Comparison of ENCODE assay signal across 1 cellular context in the genomic region with DNA sequence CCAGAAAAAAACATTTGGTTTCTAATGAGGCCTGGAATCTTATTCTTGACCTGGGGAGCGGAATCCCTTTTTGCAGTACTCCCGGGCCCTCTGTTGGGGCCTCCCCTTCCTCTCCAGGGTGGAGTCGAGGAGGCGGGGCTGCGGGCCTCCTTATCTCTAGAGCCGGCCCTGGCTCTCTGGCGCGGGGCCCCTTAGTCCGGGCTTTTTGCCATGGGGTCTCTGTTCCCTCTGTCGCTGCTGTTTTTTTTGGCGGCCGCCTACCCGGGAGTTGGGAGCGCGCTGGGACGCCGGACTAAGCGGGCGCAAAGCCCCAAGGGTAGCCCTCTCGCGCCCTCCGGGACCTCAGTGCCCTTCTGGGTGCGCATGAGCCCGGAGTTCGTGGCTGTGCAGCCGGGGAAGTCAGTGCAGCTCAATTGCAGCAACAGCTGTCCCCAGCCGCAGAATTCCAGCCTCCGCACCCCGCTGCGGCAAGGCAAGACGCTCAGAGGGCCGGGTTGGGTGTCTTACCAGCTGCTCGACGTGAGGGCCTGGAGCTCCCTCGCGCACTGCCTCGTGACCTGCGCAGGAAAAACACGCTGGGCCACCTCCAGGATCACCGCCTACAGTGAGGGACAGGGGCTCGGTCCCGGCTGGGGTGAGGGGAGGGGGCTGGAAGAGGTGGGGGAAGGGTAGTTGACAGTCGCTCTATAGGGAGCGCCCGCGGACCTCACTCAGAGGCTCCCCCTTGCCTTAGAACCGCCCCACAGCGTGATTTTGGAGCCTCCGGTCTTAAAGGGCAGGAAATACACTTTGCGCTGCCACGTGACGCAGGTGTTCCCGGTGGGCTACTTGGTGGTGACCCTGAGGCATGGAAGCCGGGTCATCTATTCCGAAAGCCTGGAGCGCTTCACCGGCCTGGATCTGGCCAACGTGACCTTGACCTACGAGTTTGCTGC.
TF ChIP-seq lines count a peak whose summit lies in the region.

A gene with protein sequence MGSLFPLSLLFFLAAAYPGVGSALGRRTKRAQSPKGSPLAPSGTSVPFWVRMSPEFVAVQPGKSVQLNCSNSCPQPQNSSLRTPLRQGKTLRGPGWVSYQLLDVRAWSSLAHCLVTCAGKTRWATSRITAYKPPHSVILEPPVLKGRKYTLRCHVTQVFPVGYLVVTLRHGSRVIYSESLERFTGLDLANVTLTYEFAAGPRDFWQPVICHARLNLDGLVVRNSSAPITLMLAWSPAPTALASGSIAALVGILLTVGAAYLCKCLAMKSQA (plus strand): TSS at position 153 of the 935 bp plus-strand sequence. CDS start 58 bp downstream, at position 211.

TF ChIP-seq in HepG2, 621 proteins besides CTCF, POLR2A, EP300 and RAD21 (continued from another document and continues in another):
- no peak for TF ChIP-seq SOX13 (IDR thresholded peaks at IDR 0.05)
- TF ChIP-seq SOX13 (CRISPR knock-in tag; conservative IDR thresholded peaks at IDR 0.05 in 1 of 2, IDR thresholded peaks at IDR 0.05 in 1 of 2), result no peak
- no peak for TF ChIP-seq NRL (CRISPR knock-in tag; IDR thresholded peaks at IDR 0.05; ENCODE audit: borderline replicate concordance)
- TF ChIP-seq SAFB2 (CRISPR knock-in tag; IDR thresholded peaks at IDR 0.05; ENCODE audit: borderline replicate concordance, low read depth), result no peak; the same call in 1 of the 2 replicates
- TF ChIP-seq, protein P1, sequence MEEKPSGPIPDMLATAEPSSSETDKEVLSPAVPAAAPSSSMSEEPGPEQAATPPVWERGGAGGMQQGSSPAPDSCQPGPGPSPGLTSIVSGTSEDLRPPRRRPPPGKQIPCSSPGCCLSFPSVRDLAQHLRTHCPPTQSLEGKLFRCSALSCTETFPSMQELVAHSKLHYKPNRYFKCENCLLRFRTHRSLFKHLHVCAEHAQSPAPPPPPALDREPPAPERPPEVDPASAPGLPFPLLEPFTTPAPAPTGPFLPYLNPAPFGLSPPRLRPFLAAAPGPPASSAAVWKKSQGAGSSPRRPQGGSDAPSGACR (CRISPR knock-in tag; IDR thresholded peaks at IDR 0.05), result no peak
- TF ChIP-seq AKAP8 (CRISPR knock-in tag; IDR thresholded peaks at IDR 0.05), result 0 out of 2 replicates have a peak, but pooled peaks have one; percentile 47
- TF ChIP-seq, protein P2, sequence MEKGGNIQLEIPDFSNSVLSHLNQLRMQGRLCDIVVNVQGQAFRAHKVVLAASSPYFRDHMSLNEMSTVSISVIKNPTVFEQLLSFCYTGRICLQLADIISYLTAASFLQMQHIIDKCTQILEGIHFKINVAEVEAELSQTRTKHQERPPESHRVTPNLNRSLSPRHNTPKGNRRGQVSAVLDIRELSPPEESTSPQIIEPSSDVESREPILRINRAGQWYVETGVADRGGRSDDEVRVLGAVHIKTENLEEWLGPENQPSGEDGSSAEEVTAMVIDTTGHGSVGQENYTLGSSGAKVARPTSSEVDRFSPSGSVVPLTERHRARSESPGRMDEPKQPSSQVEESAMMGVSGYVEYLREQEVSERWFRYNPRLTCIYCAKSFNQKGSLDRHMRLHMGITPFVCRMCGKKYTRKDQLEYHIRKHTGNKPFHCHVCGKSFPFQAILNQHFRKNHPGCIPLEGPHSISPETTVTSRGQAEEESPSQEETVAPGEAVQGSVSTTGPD (CRISPR knock-in tag; IDR thresholded peaks at IDR 0.05), result 0 out of 2 replicates have a peak, but pooled peaks have one; percentile 8
- TF ChIP-seq, protein P3, sequence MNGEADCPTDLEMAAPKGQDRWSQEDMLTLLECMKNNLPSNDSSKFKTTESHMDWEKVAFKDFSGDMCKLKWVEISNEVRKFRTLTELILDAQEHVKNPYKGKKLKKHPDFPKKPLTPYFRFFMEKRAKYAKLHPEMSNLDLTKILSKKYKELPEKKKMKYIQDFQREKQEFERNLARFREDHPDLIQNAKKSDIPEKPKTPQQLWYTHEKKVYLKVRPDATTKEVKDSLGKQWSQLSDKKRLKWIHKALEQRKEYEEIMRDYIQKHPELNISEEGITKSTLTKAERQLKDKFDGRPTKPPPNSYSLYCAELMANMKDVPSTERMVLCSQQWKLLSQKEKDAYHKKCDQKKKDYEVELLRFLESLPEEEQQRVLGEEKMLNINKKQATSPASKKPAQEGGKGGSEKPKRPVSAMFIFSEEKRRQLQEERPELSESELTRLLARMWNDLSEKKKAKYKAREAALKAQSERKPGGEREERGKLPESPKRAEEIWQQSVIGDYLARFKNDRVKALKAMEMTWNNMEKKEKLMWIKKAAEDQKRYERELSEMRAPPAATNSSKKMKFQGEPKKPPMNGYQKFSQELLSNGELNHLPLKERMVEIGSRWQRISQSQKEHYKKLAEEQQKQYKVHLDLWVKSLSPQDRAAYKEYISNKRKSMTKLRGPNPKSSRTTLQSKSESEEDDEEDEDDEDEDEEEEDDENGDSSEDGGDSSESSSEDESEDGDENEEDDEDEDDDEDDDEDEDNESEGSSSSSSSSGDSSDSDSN (CRISPR knock-in tag; IDR thresholded peaks at IDR 0.05), result peak; percentile 50
- TF ChIP-seq ZBTB8A (CRISPR knock-in tag; IDR thresholded peaks at IDR 0.05; ENCODE audit: borderline replicate concordance, low read depth), result no peak
- TF ChIP-seq ZNF430 (CRISPR knock-in tag; IDR thresholded peaks at IDR 0.05), result 0 out of 2 replicates have a peak, but pooled peaks have one; percentile 37
- no peak for TF ChIP-seq TCF12 (IDR thresholded peaks at IDR 0.05)
- TF ChIP-seq TCF12 (CRISPR knock-in tag; IDR thresholded peaks at IDR 0.05), result 0 out of 2 replicates have a peak, but pooled peaks have one; percentile 18
- TF ChIP-seq, protein P4, sequence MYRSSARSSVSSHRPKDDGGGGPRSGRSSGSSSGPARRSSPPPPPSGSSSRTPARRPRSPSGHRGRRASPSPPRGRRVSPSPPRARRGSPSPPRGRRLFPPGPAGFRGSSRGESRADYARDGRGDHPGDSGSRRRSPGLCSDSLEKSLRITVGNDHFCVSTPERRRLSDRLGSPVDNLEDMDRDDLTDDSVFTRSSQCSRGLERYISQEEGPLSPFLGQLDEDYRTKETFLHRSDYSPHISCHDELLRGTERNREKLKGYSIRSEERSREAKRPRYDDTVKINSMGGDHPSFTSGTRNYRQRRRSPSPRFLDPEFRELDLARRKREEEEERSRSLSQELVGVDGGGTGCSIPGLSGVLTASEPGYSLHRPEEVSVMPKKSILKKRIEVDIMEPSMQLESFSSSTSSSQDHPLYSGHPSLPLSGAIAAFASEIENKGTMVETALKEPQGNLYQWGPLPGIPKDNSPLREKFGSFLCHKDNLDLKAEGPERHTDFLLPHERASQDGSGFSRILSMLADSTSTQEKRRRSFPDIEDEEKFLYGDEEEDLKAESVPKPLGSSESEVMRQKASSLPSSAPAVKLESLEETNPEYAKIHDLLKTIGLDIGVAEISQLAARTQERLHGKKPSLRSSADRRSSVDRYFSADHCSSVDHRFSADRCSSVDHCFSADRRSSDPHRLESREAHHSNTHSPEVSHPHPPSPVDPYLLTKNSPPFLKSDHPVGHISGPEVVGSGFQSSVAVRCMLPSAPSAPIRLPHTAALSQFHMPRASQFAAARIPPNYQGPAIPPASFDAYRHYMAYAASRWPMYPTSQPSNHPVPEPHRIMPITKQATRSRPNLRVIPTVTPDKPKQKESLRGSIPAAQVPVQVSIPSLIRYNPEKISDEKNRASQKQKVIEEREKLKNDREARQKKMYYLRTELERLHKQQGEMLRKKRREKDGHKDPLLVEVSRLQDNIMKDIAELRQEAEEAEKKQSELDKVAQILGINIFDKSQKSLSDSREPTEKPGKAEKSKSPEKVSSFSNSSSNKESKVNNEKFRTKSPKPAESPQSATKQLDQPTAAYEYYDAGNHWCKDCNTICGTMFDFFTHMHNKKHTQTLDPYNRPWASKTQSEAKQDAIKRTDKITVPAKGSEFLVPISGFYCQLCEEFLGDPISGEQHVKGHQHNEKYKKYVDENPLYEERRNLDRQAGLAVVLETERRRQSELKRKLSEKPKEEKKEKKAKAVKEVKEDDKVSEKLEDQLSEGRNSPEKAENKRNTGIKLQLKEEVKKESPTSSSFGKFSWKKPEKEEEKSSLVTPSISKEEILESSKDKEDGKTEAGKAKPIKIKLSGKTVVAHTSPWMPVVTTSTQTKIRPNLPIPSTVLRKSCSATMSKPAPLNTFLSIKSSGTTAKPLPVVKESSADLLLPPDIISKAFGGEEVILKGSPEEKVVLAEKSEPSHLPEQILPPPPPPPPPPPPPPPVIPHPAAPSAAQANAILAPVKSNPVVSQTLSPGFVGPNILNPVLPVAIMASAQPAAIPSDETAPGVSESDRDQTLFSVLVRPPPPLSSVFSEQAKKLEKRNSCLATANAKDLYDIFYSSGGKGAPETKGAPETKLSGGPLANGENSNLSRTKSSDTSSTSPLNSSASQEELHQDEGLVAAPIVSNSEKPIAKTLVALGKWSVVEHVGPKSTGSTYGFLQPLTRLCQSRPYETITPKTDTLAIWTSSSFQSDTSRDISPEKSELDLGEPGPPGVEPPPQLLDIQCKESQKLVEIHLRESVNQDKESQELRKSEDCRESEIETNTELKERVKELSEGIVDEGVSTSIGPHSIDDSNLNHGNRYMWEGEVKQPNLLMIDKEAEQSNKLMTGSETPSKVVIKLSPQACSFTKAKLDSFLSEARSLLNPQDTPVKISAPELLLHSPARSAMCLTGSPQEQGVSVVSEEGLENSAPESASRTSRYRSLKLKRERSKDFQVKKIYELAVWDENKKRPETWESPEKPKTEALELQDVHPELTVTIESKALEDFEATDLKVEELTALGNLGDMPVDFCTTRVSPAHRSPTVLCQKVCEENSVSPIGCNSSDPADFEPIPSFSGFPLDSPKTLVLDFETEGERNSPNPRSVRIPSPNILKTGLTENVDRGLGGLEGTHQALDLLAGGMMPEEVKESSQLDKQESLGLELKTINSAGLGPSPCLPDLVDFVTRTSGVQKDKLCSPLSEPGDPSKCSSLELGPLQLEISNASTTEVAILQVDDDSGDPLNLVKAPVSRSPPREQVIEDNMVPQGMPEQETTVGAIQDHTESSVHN (CRISPR knock-in tag; IDR thresholded peaks at IDR 0.05), result peak; percentile 57; the same call in 1 of the 2 replicates
- TF ChIP-seq, protein P5, sequence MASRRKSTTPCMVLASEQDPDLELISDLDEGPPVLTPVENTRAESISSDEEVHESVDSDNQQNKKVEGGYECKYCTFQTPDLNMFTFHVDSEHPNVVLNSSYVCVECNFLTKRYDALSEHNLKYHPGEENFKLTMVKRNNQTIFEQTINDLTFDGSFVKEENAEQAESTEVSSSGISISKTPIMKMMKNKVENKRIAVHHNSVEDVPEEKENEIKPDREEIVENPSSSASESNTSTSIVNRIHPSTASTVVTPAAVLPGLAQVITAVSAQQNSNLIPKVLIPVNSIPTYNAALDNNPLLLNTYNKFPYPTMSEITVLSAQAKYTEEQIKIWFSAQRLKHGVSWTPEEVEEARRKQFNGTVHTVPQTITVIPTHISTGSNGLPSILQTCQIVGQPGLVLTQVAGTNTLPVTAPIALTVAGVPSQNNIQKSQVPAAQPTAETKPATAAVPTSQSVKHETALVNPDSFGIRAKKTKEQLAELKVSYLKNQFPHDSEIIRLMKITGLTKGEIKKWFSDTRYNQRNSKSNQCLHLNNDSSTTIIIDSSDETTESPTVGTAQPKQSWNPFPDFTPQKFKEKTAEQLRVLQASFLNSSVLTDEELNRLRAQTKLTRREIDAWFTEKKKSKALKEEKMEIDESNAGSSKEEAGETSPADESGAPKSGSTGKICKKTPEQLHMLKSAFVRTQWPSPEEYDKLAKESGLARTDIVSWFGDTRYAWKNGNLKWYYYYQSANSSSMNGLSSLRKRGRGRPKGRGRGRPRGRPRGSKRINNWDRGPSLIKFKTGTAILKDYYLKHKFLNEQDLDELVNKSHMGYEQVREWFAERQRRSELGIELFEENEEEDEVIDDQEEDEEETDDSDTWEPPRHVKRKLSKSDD (CRISPR knock-in tag; IDR thresholded peaks at IDR 0.05; ENCODE audit: low read depth), result no peak
- TF ChIP-seq, protein P6, sequence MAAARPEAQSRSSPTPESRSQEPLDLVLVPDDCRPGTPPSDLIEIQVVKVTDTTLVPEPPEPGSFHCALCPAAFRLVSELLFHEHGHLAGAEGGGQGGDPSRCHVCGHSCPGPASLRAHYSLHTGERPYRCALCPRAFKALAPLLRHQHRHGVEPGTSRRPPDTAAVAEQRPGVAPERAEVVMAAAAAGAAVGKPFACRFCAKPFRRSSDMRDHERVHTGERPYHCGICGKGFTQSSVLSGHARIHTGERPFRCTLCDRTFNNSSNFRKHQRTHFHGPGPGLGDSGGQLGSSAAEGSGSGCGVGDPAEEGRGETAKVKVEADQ (CRISPR knock-in tag; IDR thresholded peaks at IDR 0.05; ENCODE audit: borderline replicate concordance), result no peak
- no peak for TF ChIP-seq ZNF589 (CRISPR knock-in tag; conservative IDR thresholded peaks at IDR 0.05)
- TF ChIP-seq TCF7 (IDR thresholded peaks at IDR 0.05; ENCODE audit: low read depth), result no peak
- TF ChIP-seq KMT2A (CRISPR knock-in tag; IDR thresholded peaks at IDR 0.05), result peak; percentile 31; the same call in 1 of the 2 replicates
- TF ChIP-seq SRF (IDR thresholded peaks at IDR 0.05; ENCODE audit: low read depth, low read length), result no peak
- no peak for TF ChIP-seq TOE1 (CRISPR knock-in tag; IDR thresholded peaks at IDR 0.05)
- TF ChIP-seq KLF11 (CRISPR knock-in tag; IDR thresholded peaks at IDR 0.05), result no peak
- TF ChIP-seq ZBTB21 (CRISPR knock-in tag; IDR thresholded peaks at IDR 0.05), result no peak
- no peak for TF ChIP-seq NR3C1 (CRISPR knock-in tag; IDR thresholded peaks at IDR 0.05)
- no peak for TF ChIP-seq ZSCAN12 (CRISPR knock-in tag; IDR thresholded peaks at IDR 0.05)
- peak; percentile 51 for TF ChIP-seq SALL1 (CRISPR knock-in tag; IDR thresholded peaks at IDR 0.05)
- TF ChIP-seq ATF7-NPFF (CRISPR knock-in tag; IDR thresholded peaks at IDR 0.05; ENCODE audit: low read depth), result peak; percentile 1; the same call in 1 of the 2 replicates
- peak; percentile 58; the same call in 1 of the 2 replicates for TF ChIP-seq TSC22D2 (CRISPR knock-in tag; IDR thresholded peaks at IDR 0.05; ENCODE audit: borderline replicate concordance)
- no peak for TF ChIP-seq ZNF629 (CRISPR knock-in tag; conservative IDR thresholded peaks at IDR 0.05)
- TF ChIP-seq, protein P7, sequence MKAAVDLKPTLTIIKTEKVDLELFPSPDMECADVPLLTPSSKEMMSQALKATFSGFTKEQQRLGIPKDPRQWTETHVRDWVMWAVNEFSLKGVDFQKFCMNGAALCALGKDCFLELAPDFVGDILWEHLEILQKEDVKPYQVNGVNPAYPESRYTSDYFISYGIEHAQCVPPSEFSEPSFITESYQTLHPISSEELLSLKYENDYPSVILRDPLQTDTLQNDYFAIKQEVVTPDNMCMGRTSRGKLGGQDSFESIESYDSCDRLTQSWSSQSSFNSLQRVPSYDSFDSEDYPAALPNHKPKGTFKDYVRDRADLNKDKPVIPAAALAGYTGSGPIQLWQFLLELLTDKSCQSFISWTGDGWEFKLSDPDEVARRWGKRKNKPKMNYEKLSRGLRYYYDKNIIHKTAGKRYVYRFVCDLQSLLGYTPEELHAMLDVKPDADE (CRISPR knock-in tag; IDR thresholded peaks at IDR 0.05), result no peak
- TF ChIP-seq HNF4A (CRISPR knock-in tag; IDR thresholded peaks at IDR 0.05), result no peak
- TF ChIP-seq ZNF615 (CRISPR knock-in tag; IDR thresholded peaks at IDR 0.05; ENCODE audit: borderline replicate concordance), result no peak
- peak; percentile 34; the same call in 1 of the 2 replicates for TF ChIP-seq KDM3A (CRISPR knock-in tag; IDR thresholded peaks at IDR 0.05; ENCODE audit: low read depth)
- no peak for TF ChIP-seq ZNF441 (CRISPR knock-in tag; IDR thresholded peaks at IDR 0.05; ENCODE audit: borderline replicate concordance)
- TF ChIP-seq SMARCC2 (IDR thresholded peaks at IDR 0.05), result no peak
- no peak for TF ChIP-seq ELF4 (CRISPR knock-in tag; IDR thresholded peaks at IDR 0.05; ENCODE audit: borderline replicate concordance)
- TF ChIP-seq ZFAT (CRISPR knock-in tag; conservative IDR thresholded peaks at IDR 0.05), result no peak
- TF ChIP-seq POLR2AphosphoS5 (IDR thresholded peaks at IDR 0.05; ENCODE audit: low read depth, low read length), result no peak; the same call in 1 of the 2 replicates
- 0 out of 2 replicates have a peak, but pooled peaks have one; percentile 12 for TF ChIP-seq BCL6 (CRISPR knock-in tag; IDR thresholded peaks at IDR 0.05)
